ENCODE assay signal across 22 cellular contexts in the genomic region with DNA sequence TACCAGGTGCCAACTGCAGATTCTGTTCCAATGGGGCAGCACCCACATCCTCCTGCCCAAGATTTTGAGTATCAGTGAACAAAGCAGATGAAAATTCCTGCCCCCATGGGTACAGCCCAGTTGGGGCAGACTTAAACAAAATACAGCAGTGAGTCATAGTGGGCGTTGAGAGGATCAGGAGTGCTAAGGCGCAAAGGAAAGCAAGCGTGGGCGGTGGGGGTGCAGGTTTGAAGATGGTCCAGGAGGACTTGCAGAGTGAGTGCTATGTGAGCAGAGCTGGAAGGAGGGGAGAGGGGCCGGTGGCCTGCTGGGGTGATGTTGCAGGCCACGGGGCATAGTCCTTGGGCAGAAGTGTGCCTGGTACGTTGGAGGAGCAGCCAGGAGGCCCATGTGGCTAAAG. TPM values are rescaled to one million over a fixed set of nuclear protein-coding genes. Genes with fewer than 3 reads are reported as not detected.
DNase-seq lines count a peak whose midpoint lies in the region; ATAC-seq, FAIRE-seq and TF ChIP-seq lines count a peak whose summit lies in the region.
"Had no signal": no experiment of that assay in that cellular context is flagged by ENCODE, and none has a peak within 500 bp of the region (broad histone marks: within the 10 kb centered on the region; RNA-seq: fewer than 3 reads in every experiment).

No MANE protein-coding gene starts in this region.

- H3K27me3 Mint-ChIP-seq in astrocyte (ENCODE audit: low read depth, unreplicated experiment) (no peaks in the 10 kb centered on the region), type B pancreatic cell (no peaks in the 10 kb centered on the region)
- H3K27me3 Mint-ChIP-seq: activated naive CD8-positive, alpha-beta T cell treated with anti-CD3 and anti-CD28 coated beads, Interleukin-2, amount 10 ng/mL, durations not matched to agents 7 days and 5 days had no signal

- H3K4me3 Mint-ChIP-seq in astrocyte (ENCODE audit: unreplicated experiment) (no peak overlapping the region), type B pancreatic cell (no peak overlapping the region)
- H3K4me3 Mint-ChIP-seq: activated naive CD8-positive, alpha-beta T cell treated with anti-CD3 and anti-CD28 coated beads, Interleukin-2, amount 10 ng/mL, durations not matched to agents 7 days and 5 days; activated T-cell treated with anti-CD3 and anti-CD28 coated beads, Interleukin-2, amount 50 U/mL, for 24 hours; T-helper 2 cell treated with Interferon-gamma antibody and Interleukin-4, amounts not matched to agents 5 μg/mL and 100 μg/mL, for 36 hours had no signal

- peaks cover 7% of the 10 kb centered on the region for H3K79me2 ChIP-seq in astrocyte (ENCODE audit: insufficient read depth, low read length)

- no peak for FAIRE-seq in astrocyte (lab: Jason Lieb, UNC)
- FAIRE-seq: endothelial cell of umbilical vein, GM12878 had no signal

- peaks cover 3% of the 10 kb centered on the region for H3K9me3 ChIP-seq in astrocyte (ENCODE audit: insufficient read depth, low read depth, low read length)
- H3K9me3 ChIP-seq: neutrophil, SJCRH30, tibial artery had no signal

- H2AFZ ChIP-seq in astrocyte (ENCODE audit: low read depth, low read length): no peak overlapping the region

- no peak overlapping the region for H3K4me3 ChIP-seq in astrocyte (ENCODE audit: insufficient read depth, low read depth, low read length)
- no peak overlapping the region for H3K4me3 ChIP-seq in fibroblast of villous mesenchyme (ENCODE audit: low read depth, low read length)
- H3K4me3 ChIP-seq: GM12878, SJCRH30, tibial artery had no signal

- H3K4me1 ChIP-seq in astrocyte (ENCODE audit: insufficient read depth, low read length): peaks cover 36% of the 10 kb centered on the region
- H3K4me1 ChIP-seq: SJCRH30 had no signal

- H3K4me2 ChIP-seq in astrocyte (ENCODE audit: low read length): peak overlapping the region; percentile 72

- H3K36me3 Mint-ChIP-seq in astrocyte (ENCODE audit: low read depth, unreplicated experiment) (peaks cover 28% of the 10 kb centered on the region), type B pancreatic cell (no peaks in the 10 kb centered on the region)
- H3K36me3 Mint-ChIP-seq: activated naive CD8-positive, alpha-beta T cell treated with anti-CD3 and anti-CD28 coated beads, Interleukin-2, amount 10 ng/mL, durations not matched to agents 7 days and 5 days had no signal

- peak; percentile 21 for DNase-seq in activated CD4-positive, alpha-beta T cell treated with anti-CD3 and anti-CD28 coated beads for 48 hours
- DNase-seq in activated CD4-positive, alpha-beta T cell treated with anti-CD3 and anti-CD28 coated beads, Interleukin-2, amount 50 U/mL, for 1 hour: no peak
- DNase-seq in astrocyte (ENCODE audit: low read depth) (peak; percentile 89), fibroblast of villous mesenchyme (ENCODE audit: low read depth) (peak; percentile 57), type B pancreatic cell (ENCODE audit: extremely low spot score, unreplicated experiment) (no peak), retina (no peak), activated T-cell treated with anti-CD3 and anti-CD28 coated beads for 4 hours (no peak)
- DNase-seq: 8988T; activated CD4-positive, alpha-beta T cell treated with anti-CD3 and anti-CD28 coated beads for 4 hours; activated naive CD8-positive, alpha-beta T cell treated with anti-CD3 and anti-CD28 coated beads, Interleukin-2, amount 10 ng/mL, durations not matched to agents 7 days and 5 days; activated T-cell treated with anti-CD3 and anti-CD28 coated beads, Interleukin-2, amount 50 U/mL, for 24 hours; cerebellar nuclear complex; midbrain; NCI-H1436; NCI-H345; SJCRH30 had no signal

- peak overlapping the region; percentile 0 for H3K9ac ChIP-seq in astrocyte (ENCODE audit: low read length)

- peaks cover 33% of the 10 kb centered on the region for H3K4me1 Mint-ChIP-seq in astrocyte (ENCODE audit: low read depth, unreplicated experiment)
- peaks cover 13% of the 10 kb centered on the region for H3K4me1 Mint-ChIP-seq in type B pancreatic cell (ENCODE audit: unreplicated experiment)
- H3K4me1 Mint-ChIP-seq: activated naive CD8-positive, alpha-beta T cell treated with anti-CD3 and anti-CD28 coated beads, Interleukin-2, amount 10 ng/mL, durations not matched to agents 7 days and 5 days had no signal

- TF ChIP-seq CTCF in astrocyte (IDR thresholded peaks at IDR 0.05; ENCODE audit: insufficient read depth, low read depth, low read length): no peak
- TF ChIP-seq CTCF in fibroblast of villous mesenchyme (IDR thresholded peaks at IDR 0.05; ENCODE audit: insufficient read depth, low read depth, low read length): no peak
- no peak for TF ChIP-seq CTCF in type B pancreatic cell (conservative IDR thresholded peaks at IDR 0.05)

- peaks cover 9% of the 10 kb centered on the region for H3K36me3 ChIP-seq in astrocyte (ENCODE audit: insufficient read depth, low read length)
- H3K36me3 ChIP-seq: SJCRH30 had no signal

- H3K27me3 ChIP-seq in astrocyte (ENCODE audit: insufficient read depth, low read length): no peaks in the 10 kb centered on the region
- H3K27me3 ChIP-seq: neutrophil, SJCRH30, tibial artery had no signal

- no peaks in the 10 kb centered on the region for H4K20me1 ChIP-seq in astrocyte (ENCODE audit: insufficient read depth, low read length)

- H3K27ac ChIP-seq in astrocyte (ENCODE audit: low read depth, low read length): no peak overlapping the region
- H3K27ac ChIP-seq: neutrophil, SJCRH30, tibial artery had no signal

- ATAC-seq in HG03432 (IDR thresholded peaks at IDR 0.05; ENCODE audit: unreplicated experiment): no peak
- ATAC-seq: GM12878 had no signal

- H3K9me3 Mint-ChIP-seq in astrocyte (ENCODE audit: unreplicated experiment) (peaks cover 2% of the 10 kb centered on the region), type B pancreatic cell (no peaks in the 10 kb centered on the region)
- H3K9me3 Mint-ChIP-seq: activated naive CD8-positive, alpha-beta T cell treated with anti-CD3 and anti-CD28 coated beads, Interleukin-2, amount 10 ng/mL, durations not matched to agents 7 days and 5 days; activated T-cell treated with anti-CD3 and anti-CD28 coated beads, Interleukin-2, amount 50 U/mL, for 24 hours; T-helper 2 cell treated with Interferon-gamma antibody and Interleukin-4, amounts not matched to agents 5 μg/mL and 100 μg/mL, for 36 hours had no signal

- H3K27ac Mint-ChIP-seq in astrocyte (ENCODE audit: unreplicated experiment): no peak overlapping the region
- H3K27ac Mint-ChIP-seq in type B pancreatic cell: peak overlapping the region; percentile 57
- H3K27ac Mint-ChIP-seq: activated naive CD8-positive, alpha-beta T cell treated with anti-CD3 and anti-CD28 coated beads, Interleukin-2, amount 10 ng/mL, durations not matched to agents 7 days and 5 days; activated T-cell treated with anti-CD3 and anti-CD28 coated beads, Interleukin-2, amount 50 U/mL, for 24 hours; T-helper 2 cell treated with Interferon-gamma antibody and Interleukin-4, amounts not matched to agents 5 μg/mL and 100 μg/mL, for 36 hours had no signal

RNA-seq across cellular contexts. Expression of gene STEAP3, which starts 24.7 kb away (rescaled TPM):
- 38.8 and 43.1 TPM in 2 replicates for total RNA-seq in astrocyte
- total RNA-seq in fibroblast of villous mesenchyme: 14.5 and 17.7 TPM in 2 replicates
- total RNA-seq in type B pancreatic cell (ENCODE audit: low replicate concordance): 19.0 and 25.5 TPM in 2 replicates

Comparison
In these comparisons a context has a peak if more than half of its experiments do, and no peak if none do; other contexts are left out.
1. DNase-seq: peak in activated CD4-positive, alpha-beta T cell treated with anti-CD3 and anti-CD28 coated beads for 48 hours (single experiment), astrocyte (single experiment) and fibroblast of villous mesenchyme (single experiment); none in activated CD4-positive, alpha-beta T cell treated with anti-CD3 and anti-CD28 coated beads, Interleukin-2, amount 50 U/mL, for 1 hour (single experiment), type B pancreatic cell (single experiment), retina (single experiment) and activated T-cell treated with anti-CD3 and anti-CD28 coated beads for 4 hours (single experiment).